ENCODE assay signal across 14 cellular contexts in genomic region chr1:67711150-67711849, GRCh38. TPM values are rescaled to one million over a fixed set of nuclear protein-coding genes. Genes with fewer than 3 reads are reported as not detected.
A peak's percentile ranks its signal among the peaks of the same experiment; 100 is the strongest.
DNase-seq lines count a peak whose midpoint lies in the region; ATAC-seq and TF ChIP-seq lines count a peak whose summit lies in the region.
"Had no signal": no experiment of that assay in that cellular context is flagged by ENCODE, and none has a peak within 500 bp of the region (broad histone marks: within the 10 kb centered on the region; RNA-seq: fewer than 3 reads in every experiment).

No MANE protein-coding gene starts in this region.

- POLR2A ChIA-PET in T-cell (lab: Charles Lee), result no interaction called here

- in situ Hi-C loops in gastrocnemius medialis (cut with MboI; ENCODE audit: low sequenced_read_pairs in 4 of 4), result no loop called here

- WGBS in stomach, 5 donors, result 30 to 41% (median 35%) methylated on average over 7 of the region's 7 CpGs

- H3K27me3 ChIP-seq in cardiac muscle cell, result no peaks in the 10 kb centered on the region
- no peaks in the 10 kb centered on the region for H3K27me3 ChIP-seq in stomach
- H3K27me3 ChIP-seq in gastrocnemius medialis, result no peaks in the 10 kb centered on the region

- H3K36me3 ChIP-seq in cardiac muscle cell (no peaks in the 10 kb centered on the region), stomach (peaks cover 0 to 9% (median 0%) of the 10 kb centered on the region in 4 donors), gastrocnemius medialis (no peaks in the 10 kb centered on the region)

- H3K9me3 ChIP-seq in cardiac muscle cell (ENCODE audit: low read depth) (no peaks in the 10 kb centered on the region), stomach (no peaks in the 10 kb centered on the region), gastrocnemius medialis (no peaks in the 10 kb centered on the region)

- ATAC-seq in Right ventricle myocardium superior (ENCODE audit: poor library complexity), result no peak
- no peak for ATAC-seq in T-cell (replicated peaks in 1 of 4)
- ATAC-seq in gastrocnemius medialis, result no peak
- ATAC-seq in GM21526 (IDR thresholded peaks at IDR 0.05; ENCODE audit: low FRiP score, unreplicated experiment), result no peak
- ATAC-seq: activated CD8-positive, alpha-beta memory T cell treated with anti-CD3 and anti-CD28 coated beads, Interleukin-2, amount 10 ng/mL, durations not matched to agents 7 days and 5 days had no signal

- H3K36me3 Mint-ChIP-seq in T-cell, result no peaks in the 10 kb centered on the region
- H3K36me3 Mint-ChIP-seq: activated CD8-positive, alpha-beta memory T cell treated with anti-CD3 and anti-CD28 coated beads, Interleukin-2, amount 10 ng/mL, durations not matched to agents 7 days and 5 days; activated naive CD8-positive, alpha-beta T cell had no signal

- H3K4me1 ChIP-seq in cardiac muscle cell (ENCODE audit: low read depth) (peaks cover 13% of the 10 kb centered on the region), stomach (peaks cover 40 to 89% (median 69%) of the 10 kb centered on the region in 4 donors), gastrocnemius medialis (peaks cover 24 to 28% of the 10 kb centered on the region in 2 donors)

- no peak for TF ChIP-seq EP300 in stomach (IDR thresholded peaks at IDR 0.05)

- intact Hi-C loops in Right ventricle myocardium superior (cut with DNase I) (no loop called here), stomach (cut with DNase I; ENCODE audit: low total_unique reads) (no loop called here), gastrocnemius medialis (cut with DNase I; ENCODE audit: low total_unique reads) (no loop called here)

- DNase-seq in cardiac muscle cell (ENCODE audit: low read depth in 1 of 2, low spot score in 1 of 2) (no peak), Right ventricle myocardium superior (no peak), NCI-H69 (lab: John Stamatoyannopoulos, UW) (peak; percentile 77), coronary artery (ENCODE audit: low spot score) (no peak), stomach (no peak), T-cell (no peak), gastrocnemius medialis (no peak)
- DNase-seq: activated CD8-positive, alpha-beta memory T cell treated with anti-CD3 and anti-CD28 coated beads, Interleukin-2, amount 10 ng/mL, durations not matched to agents 7 days and 5 days; cortex of kidney; KG1; stimulated activated CD4-positive, alpha-beta T cell treated with anti-CD3 and anti-CD28 coated beads, Interleukin-4, amount 100 ng/mL, for 4 hours; stimulated activated naive CD4-positive, alpha-beta T cell treated with Interleukin-2 at 50 U/mL for 16 hours had no signal

- no peaks in the 10 kb centered on the region for H3K27me3 Mint-ChIP-seq in T-cell
- H3K27me3 Mint-ChIP-seq: activated CD8-positive, alpha-beta memory T cell treated with anti-CD3 and anti-CD28 coated beads, Interleukin-2, amount 10 ng/mL, durations not matched to agents 7 days and 5 days; activated naive CD8-positive, alpha-beta T cell had no signal

- H3K9me3 Mint-ChIP-seq in T-cell, result no peaks in the 10 kb centered on the region

- H3K4me1 Mint-ChIP-seq in T-cell, result no peaks in the 10 kb centered on the region

- H3K4me3 ChIP-seq in cardiac muscle cell (no peak overlapping the region), coronary artery (no peak overlapping the region), stomach (no peak overlapping the region), gastrocnemius medialis (no peak overlapping the region)

- H3K4me3 Mint-ChIP-seq in T-cell, result no peak overlapping the region
- H3K4me3 Mint-ChIP-seq: activated CD8-positive, alpha-beta memory T cell treated with anti-CD3 and anti-CD28 coated beads, Interleukin-2, amount 10 ng/mL, durations not matched to agents 7 days and 5 days; activated naive CD8-positive, alpha-beta T cell had no signal

- H3K27ac ChIP-seq in cardiac muscle cell (peak overlapping the region; percentile 44), coronary artery (peak overlapping the region; percentile 75 to 86), stomach (peak overlapping the region; percentile 31 to 78 (median 69)), gastrocnemius medialis (no peak overlapping the region)

- TF ChIP-seq POLR2A in stomach (IDR thresholded peaks at IDR 0.05) (no peak), gastrocnemius medialis (IDR thresholded peaks at IDR 0.05) (no peak)

- TF ChIP-seq CTCF in cardiac muscle cell (IDR thresholded peaks at IDR 0.05; ENCODE audit: low read depth, low read length) (no peak), coronary artery (IDR thresholded peaks at IDR 0.05) (no peak), stomach (IDR thresholded peaks at IDR 0.05) (no peak), gastrocnemius medialis (IDR thresholded peaks at IDR 0.05 in 4 of 5, conservative IDR thresholded peaks at IDR 0.05 in 1 of 5) (no peak)

- CTCF ChIA-PET in T-cell (lab: Charles Lee), result no interaction called here

- no peak overlapping the region for H3K27ac Mint-ChIP-seq in T-cell
- H3K27ac Mint-ChIP-seq: activated CD8-positive, alpha-beta memory T cell treated with anti-CD3 and anti-CD28 coated beads, Interleukin-2, amount 10 ng/mL, durations not matched to agents 7 days and 5 days; activated naive CD8-positive, alpha-beta T cell had no signal

RNA-seq across cellular contexts. Expression of gene GADD45A, which starts 26.3 kb away (rescaled TPM):
- total RNA-seq in cardiac muscle cell, result 73.6 and 84.2 TPM in 2 replicates
- polyA plus RNA-seq in cardiac muscle cell, result 106 and 112 TPM in 2 replicates
- 48.1 TPM for total RNA-seq in Right ventricle myocardium superior
- total RNA-seq in stomach, result 10 to 100 TPM in 4 of 5 donors, 1 to 10 TPM in 1; 4.7 to 63.8 (median 37.5) TPM
- polyA plus RNA-seq in stomach, result 10 to 100 TPM; 31.6 to 84.8 (median 39.4) TPM
- total RNA-seq in T-cell, result 10 to 100 TPM; 16.0 to 85.8 (median 21.9) TPM
- total RNA-seq in gastrocnemius medialis, result 100 to 1,000 TPM in 3 of 4 donors, 10 to 100 TPM in 1; 80.4 to 188 (median 142) TPM

Comparison
In these comparisons a context has a peak if more than half of its experiments do, and no peak if none do; other contexts are left out.
1. H3K27ac ChIP-seq: peak in cardiac muscle cell (single experiment), coronary artery (2 of 2) and stomach (5 of 5); none in gastrocnemius medialis (0 of 4).